In genomic region chr11:82999232-82999631, GRCh38 we compare ENCODE assay signal across 18 cellular contexts.
"Had no signal": no experiment of that assay in that cellular context is flagged by ENCODE, and none has a peak within 500 bp of the region (broad histone marks: within the 10 kb centered on the region; RNA-seq: fewer than 3 reads in every experiment).

No MANE protein-coding gene starts in this region.

- H3K4me3 ChIP-seq: body of pancreas, left ventricle myocardium inferior, SJCRH30, skin epidermis had no signal

- DNase-seq: activated CD4-positive, alpha-beta T cell treated with anti-CD3 and anti-CD28 coated beads for 4 hours; activated effector memory CD4-positive, alpha-beta T cell treated with anti-CD3 and anti-CD28 coated beads, Interleukin-2, amount 50 U/mL, for 16 hours; amniotic stem cell; body of pancreas; central memory CD4-positive, alpha-beta T cell; cortex of kidney; effector memory CD4-positive, alpha-beta T cell; kidney; left ventricle myocardium inferior; mesenchymal stem cell; retina; SJCRH30; stimulated activated CD4-positive, alpha-beta T cell treated with anti-CD3 and anti-CD28 coated beads, Interleukin-4, amount 100 ng/mL, for 4 hours; substantia nigra had no signal

- H2AFZ ChIP-seq: parathyroid adenoma had no signal

- H3K27ac ChIP-seq: body of pancreas, epithelial cell of prostate, left ventricle myocardium inferior, parathyroid adenoma, SJCRH30, skin epidermis had no signal

- ATAC-seq: body of pancreas had no signal

- H3K79me2 ChIP-seq: parathyroid adenoma had no signal

- H3K9me3 Mint-ChIP-seq: neural crest cell had no signal

- H3K9me3 ChIP-seq: body of pancreas, left ventricle myocardium inferior, SJCRH30 had no signal

- H3K9ac ChIP-seq: parathyroid adenoma had no signal

- H3K27me3 ChIP-seq: body of pancreas, SJCRH30 had no signal

- H3K36me3 ChIP-seq: left ventricle myocardium inferior, SJCRH30 had no signal

- H3K4me3 Mint-ChIP-seq: neural crest cell had no signal

- H3K4me1 ChIP-seq: parathyroid adenoma had no signal
